Comparison of ENCODE assay signal across 17 cellular contexts in the genomic region with DNA sequence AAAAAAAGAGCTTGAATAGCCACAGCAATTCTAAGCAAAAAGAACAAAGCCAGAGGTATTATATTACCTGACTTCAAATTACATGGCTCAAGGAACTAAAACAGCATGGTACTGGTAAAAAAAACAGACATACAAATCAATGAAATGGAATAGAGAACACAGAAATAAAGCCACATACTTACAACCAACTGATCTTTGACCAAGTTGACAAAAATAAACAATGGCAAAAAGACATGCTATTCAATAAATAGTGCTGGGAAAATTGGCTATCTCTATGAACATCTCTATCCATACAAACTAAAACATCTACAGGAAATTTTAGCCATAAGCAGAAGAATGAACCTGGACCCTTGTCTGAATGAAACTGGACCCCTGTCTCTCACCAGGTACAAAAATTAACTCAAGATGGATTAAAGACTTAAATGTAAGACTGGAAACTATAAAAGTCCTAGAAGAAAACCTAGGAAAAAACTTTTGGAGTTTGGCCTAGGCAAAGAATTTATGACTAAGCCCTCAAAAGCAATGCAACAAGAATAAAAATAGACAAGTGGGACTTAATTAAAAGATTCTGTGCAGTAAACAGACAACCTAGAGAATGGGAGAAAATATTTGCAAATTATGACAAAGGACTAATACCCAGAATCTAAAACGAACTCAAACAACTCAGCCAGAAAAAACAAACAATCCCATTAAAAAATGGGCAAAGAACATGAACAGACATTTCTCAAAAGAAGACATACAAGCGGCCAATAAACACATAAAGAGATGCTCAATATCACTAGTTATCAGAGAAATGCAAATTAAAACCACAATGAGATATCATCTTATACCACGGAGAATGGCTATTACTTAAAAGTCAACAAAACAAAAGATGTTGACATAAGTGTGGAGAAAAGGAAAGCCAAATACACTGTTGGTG.
"Had no signal": no experiment of that assay in that cellular context is flagged by ENCODE, and none has a peak within 500 bp of the region (broad histone marks: within the 10 kb centered on the region; RNA-seq: fewer than 3 reads in every experiment).

No MANE protein-coding gene starts in this region.

- H3K27ac Mint-ChIP-seq: activated CD4-positive, alpha-beta memory T cell treated with anti-CD3 and anti-CD28 coated beads for 36 hours; activated naive CD8-positive, alpha-beta T cell treated with anti-CD3 and anti-CD28 coated beads for 36 hours; naive thymus-derived CD4-positive, alpha-beta T cell; stimulated activated naive CD8-positive, alpha-beta T cell treated with anti-CD3 and anti-CD28 coated beads, Interleukin-15, amount 100 ng/mL, for 72 hours had no signal

- H3K27me3 ChIP-seq: ascending aorta, cardiac muscle cell, esophagus squamous epithelium, testis, upper lobe of right lung had no signal

- H3K36me3 Mint-ChIP-seq: activated CD4-positive, alpha-beta memory T cell treated with anti-CD3 and anti-CD28 coated beads for 36 hours had no signal

- H3K9ac ChIP-seq: parathyroid adenoma had no signal

- H3K9me3 Mint-ChIP-seq: activated naive CD8-positive, alpha-beta T cell treated with anti-CD3 and anti-CD28 coated beads for 36 hours; stimulated activated naive CD8-positive, alpha-beta T cell treated with anti-CD3 and anti-CD28 coated beads, Interleukin-15, amount 100 ng/mL, for 72 hours had no signal

- DNase-seq: activated CD4-positive, alpha-beta memory T cell treated with anti-CD3 and anti-CD28 coated beads for 36 hours; activated effector memory CD4-positive, alpha-beta T cell treated with anti-CD3 and anti-CD28 coated beads, Interleukin-2, amount 50 U/mL, for 16 hours; activated naive CD8-positive, alpha-beta T cell treated with anti-CD3 and anti-CD28 coated beads for 36 hours; activated T-cell treated with anti-CD3 and anti-CD28 coated beads, Interleukin-2, amount 50 U/mL, for 4 hours; esophagus squamous epithelium; hypothalamus; left colon; mammary epithelial cell; naive thymus-derived CD4-positive, alpha-beta T cell; stimulated activated CD4-positive, alpha-beta T cell treated with anti-CD3 and anti-CD28 coated beads, Interleukin-4, amount 100 ng/mL, for 1 hour; stimulated activated naive CD8-positive, alpha-beta T cell treated with anti-CD3 and anti-CD28 coated beads, Interleukin-15, amount 100 ng/mL, for 72 hours; T1000; testis; upper lobe of right lung had no signal

- H3K4me3 Mint-ChIP-seq: activated CD4-positive, alpha-beta memory T cell treated with anti-CD3 and anti-CD28 coated beads for 36 hours; activated naive CD8-positive, alpha-beta T cell treated with anti-CD3 and anti-CD28 coated beads for 36 hours; activated T-cell treated with anti-CD3 and anti-CD28 coated beads, Interleukin-2, amount 50 U/mL, for 4 hours; stimulated activated naive CD8-positive, alpha-beta T cell treated with anti-CD3 and anti-CD28 coated beads, Interleukin-15, amount 100 ng/mL, for 72 hours had no signal

- H3K36me3 ChIP-seq: ascending aorta, cardiac muscle cell, esophagus squamous epithelium, upper lobe of right lung had no signal

- H3K4me1 ChIP-seq: ascending aorta, testis had no signal

- H3K4me3 ChIP-seq: ascending aorta, cardiac muscle cell, esophagus squamous epithelium, testis, upper lobe of right lung had no signal

- H3K9me3 ChIP-seq: esophagus squamous epithelium, testis, upper lobe of right lung had no signal

- ATAC-seq: activated T-cell treated with anti-CD3 and anti-CD28 coated beads, Interleukin-2, amount 50 U/mL, for 4 hours; left colon; naive thymus-derived CD4-positive, alpha-beta T cell; stimulated activated naive CD8-positive, alpha-beta T cell treated with anti-CD3 and anti-CD28 coated beads, Interleukin-15, amount 100 ng/mL, for 72 hours; upper lobe of right lung had no signal

- H3K4me1 Mint-ChIP-seq: activated naive CD8-positive, alpha-beta T cell treated with anti-CD3 and anti-CD28 coated beads for 36 hours had no signal
